14 cellular contexts compared by ENCODE assay signal in genomic region chr17:68954146-68954971, GRCh38. TPM values are rescaled to one million over a fixed set of nuclear protein-coding genes. Genes with fewer than 3 reads are reported as not detected.
DNase-seq lines count a peak whose midpoint lies in the region; ATAC-seq and TF ChIP-seq lines count a peak whose summit lies in the region.
"Had no signal": no experiment of that assay in that cellular context is flagged by ENCODE, and none has a peak within 500 bp of the region (broad histone marks: within the 10 kb centered on the region; RNA-seq: fewer than 3 reads in every experiment).

No MANE protein-coding gene starts in this region.

- no peaks in the 10 kb centered on the region for H3K79me2 ChIP-seq in mammary epithelial cell (ENCODE audit: insufficient read depth, low read length)

- H3K27ac ChIP-seq in mammary epithelial cell (ENCODE audit: insufficient read depth, low read depth, low read length) (no peak overlapping the region), heart left ventricle (peak overlapping the region; percentile 30 to 82 (median 64)), psoas muscle (peak overlapping the region; percentile 19)

- H4K20me1 ChIP-seq in mammary epithelial cell (ENCODE audit: insufficient read depth, low read length): no peaks in the 10 kb centered on the region

- intact Hi-C loops in MCF 10A (cut with micrococcal nuclease): no loop called here
- intact Hi-C loops in mammary epithelial cell (cut with micrococcal nuclease): no loop called here
- intact Hi-C loops in heart left ventricle (cut with DNase I): no loop called here
- intact Hi-C loops in psoas muscle (cut with DNase I): no loop called here

- WGBS in mammary epithelial cell (ENCODE audit: low coverage, missing lambda C conversion rate): 59% methylated on average over 4 of the region's 4 CpGs
- WGBS in heart left ventricle, 4 donors: 22 to 31% (median 30%) methylated on average over 4 of the region's 4 CpGs
- 25 to 27% (median 25%) methylated on average over 4 of the region's 4 CpGs for WGBS in psoas muscle, 3 donors

- H3K36me3 ChIP-seq in mammary epithelial cell (ENCODE audit: insufficient read depth, low read length) (no peaks in the 10 kb centered on the region), heart left ventricle (no peaks in the 10 kb centered on the region), psoas muscle (ENCODE audit: insufficient read depth in 1 of 2, low read depth in 1 of 2) (no peaks in the 10 kb centered on the region)

- no peak for TF ChIP-seq CTCF in MCF 10A (IDR thresholded peaks at IDR 0.05; ENCODE audit: unreplicated experiment)
- TF ChIP-seq CTCF in mammary epithelial cell (conservative IDR thresholded peaks at IDR 0.05 in 1 of 2, IDR thresholded peaks at IDR 0.05 in 1 of 2; ENCODE audit: extremely low read depth in 1 of 2, insufficient read depth in 1 of 2, low read depth in 1 of 2, low read length in 2 of 2): no peak
- TF ChIP-seq CTCF in heart left ventricle (IDR thresholded peaks at IDR 0.05): no peak
- TF ChIP-seq CTCF in psoas muscle (IDR thresholded peaks at IDR 0.05): no peak

- CTCF ChIA-PET in MCF 10A (lab: Yijun Ruan, JAX) (interaction anchor here (0.7 kb wide), 1 partner anchor 182 kb away, joined by 3 read pairs; no protein-coding TSS in a partner anchor), mammary epithelial cell (lab: Charles Lee; ENCODE audit: low non-redundant PET) (no interaction called here)

- POLR2A ChIA-PET in MCF 10A (lab: Yijun Ruan, JAX): interaction anchor here (0.7 to 0.8 kb wide), 3 partner anchors 9 to 442 kb away, joined by 3 to 6 read pairs (median 5); no protein-coding TSS in a partner anchor

- TF ChIP-seq POLR2A in heart left ventricle (IDR thresholded peaks at IDR 0.05): no peak

- peak overlapping the region; percentile 14 for H3K4me3 Mint-ChIP-seq in MCF 10A (ENCODE audit: unreplicated experiment)
- H3K4me3 Mint-ChIP-seq: activated CD8-positive, alpha-beta T cell treated with anti-CD3 and anti-CD28 coated beads, Interleukin-2, amount 10 ng/mL, durations not matched to agents 7 days and 5 days had no signal

- H3K27me3 Mint-ChIP-seq in MCF 10A (ENCODE audit: insufficient read depth, unreplicated experiment): no peaks in the 10 kb centered on the region

- H3K9me3 Mint-ChIP-seq in MCF 10A (ENCODE audit: unreplicated experiment): no peaks in the 10 kb centered on the region

- in situ Hi-C loops in mammary epithelial cell (cut with MboI; ENCODE audit: low sequenced_read_pairs in 2 of 2): no loop called here

- H2AFZ ChIP-seq in mammary epithelial cell (ENCODE audit: low read depth, low read length): no peak overlapping the region

- H3K4me1 Mint-ChIP-seq in MCF 10A (ENCODE audit: insufficient read depth, unreplicated experiment): no peaks in the 10 kb centered on the region

- H3K9ac ChIP-seq in mammary epithelial cell (ENCODE audit: insufficient read depth, low read length): no peak overlapping the region

- DNase-seq in MCF 10A (ENCODE audit: unreplicated experiment): no peak
- no peak for DNase-seq in mammary epithelial cell
- no peak for DNase-seq in heart left ventricle
- DNase-seq in psoas muscle: no peak
- DNase-seq in amniotic stem cell (lab: John Stamatoyannopoulos, UW): no peak
- DNase-seq: 8988T; activated CD8-positive, alpha-beta T cell treated with anti-CD3 and anti-CD28 coated beads, Interleukin-2, amount 10 ng/mL, durations not matched to agents 7 days and 5 days; activated naive CD4-positive, alpha-beta T cell treated with anti-CD3 and anti-CD28 coated beads, Interleukin-2, amount 50 U/mL, for 16 hours; effector CD4-positive, alpha-beta T cell; T1000 had no signal

- H3K36me3 Mint-ChIP-seq in MCF 10A (ENCODE audit: insufficient read depth, unreplicated experiment): no peaks in the 10 kb centered on the region

- no peak overlapping the region for H3K4me3 ChIP-seq in mammary epithelial cell (replicated peaks in 1 of 3; ENCODE audit: insufficient read depth in 1 of 3, low read depth in 2 of 3, low read length in 3 of 3)
- peak overlapping the region; percentile 22 to 63 (median 49) for H3K4me3 ChIP-seq in heart left ventricle
- peak overlapping the region; percentile 53 for H3K4me3 ChIP-seq in psoas muscle

- dilution Hi-C loops in mammary epithelial cell (cut with HindIII; ENCODE audit: low sequenced_read_pairs): no loop called here

- H3K9me3 ChIP-seq in mammary epithelial cell (replicated peaks; ENCODE audit: insufficient read depth, low read length) (no peaks in the 10 kb centered on the region), heart left ventricle (peaks cover 0 to 3% (median 0%) of the 10 kb centered on the region in 12 donors), psoas muscle (no peaks in the 10 kb centered on the region)

- no TSS peak for BruUV-seq in MCF 10A (replicated peaks; lab: Mats Ljungman, UMichigan)
- no TSS peak for BruUV-seq in mammary epithelial cell (replicated peaks; lab: Mats Ljungman, UMichigan)

- H3K27me3 ChIP-seq in mammary epithelial cell (ENCODE audit: insufficient read depth, low read length) (no peaks in the 10 kb centered on the region), heart left ventricle (no peaks in the 10 kb centered on the region), psoas muscle (ENCODE audit: insufficient read depth in 3 of 3, low read length in 2 of 3) (no peaks in the 10 kb centered on the region)

- H3K4me1 ChIP-seq in mammary epithelial cell (ENCODE audit: insufficient read depth, low read length) (no peaks in the 10 kb centered on the region), heart left ventricle (peaks cover 0 to 11% (median 0%) of the 10 kb centered on the region in 12 donors), psoas muscle (no peaks in the 10 kb centered on the region)

- H3K27ac Mint-ChIP-seq in MCF 10A (ENCODE audit: low read depth, unreplicated experiment): peak overlapping the region; percentile 70
- H3K27ac Mint-ChIP-seq: activated CD8-positive, alpha-beta T cell treated with anti-CD3 and anti-CD28 coated beads, Interleukin-2, amount 10 ng/mL, durations not matched to agents 7 days and 5 days had no signal

- H3K4me2 ChIP-seq in mammary epithelial cell (ENCODE audit: insufficient read depth, low read depth, low read length): no peak overlapping the region

- ATAC-seq in heart left ventricle (peak in 2 of 4 donors; percentile 44 to 49), psoas muscle (peak in 1 of 4 donors; percentile 26), GM18873 (IDR thresholded peaks at IDR 0.05; ENCODE audit: low FRiP score, unreplicated experiment) (no peak), GM21576 (IDR thresholded peaks at IDR 0.05; ENCODE audit: unreplicated experiment) (no peak), HG02885 (IDR thresholded peaks at IDR 0.05; ENCODE audit: poor library complexity, unreplicated experiment) (no peak)
- ATAC-seq: activated CD8-positive, alpha-beta T cell treated with anti-CD3 and anti-CD28 coated beads, Interleukin-2, amount 10 ng/mL, durations not matched to agents 7 days and 5 days had no signal

RNA-seq across cellular contexts. Expression of gene ABCA8, which starts 0.8 kb away (rescaled TPM):
- total RNA-seq in MCF 10A (2022) (0.81 and 1.5 TPM in 2 replicates), mammary epithelial cell (under 1 TPM in 1 of 2 donors, not detected in 1; under 0.01 TPM), heart left ventricle (10 to 100 TPM; 24.7 to 71.0 (median 44.7) TPM), psoas muscle (10 to 100 TPM in 3 of 4 donors, 1 to 10 TPM in 1; 8.7 to 25.3 (median 14.4) TPM)
- polyA plus RNA-seq in mammary epithelial cell (not detected), heart left ventricle (10 to 100 TPM; 13.4 to 22.6 TPM), psoas muscle (10 to 100 TPM in 1 of 3 donors, 1 to 10 TPM in 2; 3.7 to 10.8 (median 4.8) TPM)
- not detected for polyA minus RNA-seq in mammary epithelial cell
- total RNA-seq: activated CD8-positive, alpha-beta T cell treated with anti-CD3 and anti-CD28 coated beads, Interleukin-2, amount 10 ng/mL, durations not matched to agents 7 days and 5 days; RPMI7951 had no signal

Comparison
In these comparisons a context has a peak if more than half of its experiments do, and no peak if none do; other contexts are left out.
1. H3K4me3 ChIP-seq: peak in heart left ventricle (12 of 12) and psoas muscle (single experiment); none in mammary epithelial cell (0 of 3).